15 cellular contexts compared by ENCODE assay signal in the genomic region with DNA sequence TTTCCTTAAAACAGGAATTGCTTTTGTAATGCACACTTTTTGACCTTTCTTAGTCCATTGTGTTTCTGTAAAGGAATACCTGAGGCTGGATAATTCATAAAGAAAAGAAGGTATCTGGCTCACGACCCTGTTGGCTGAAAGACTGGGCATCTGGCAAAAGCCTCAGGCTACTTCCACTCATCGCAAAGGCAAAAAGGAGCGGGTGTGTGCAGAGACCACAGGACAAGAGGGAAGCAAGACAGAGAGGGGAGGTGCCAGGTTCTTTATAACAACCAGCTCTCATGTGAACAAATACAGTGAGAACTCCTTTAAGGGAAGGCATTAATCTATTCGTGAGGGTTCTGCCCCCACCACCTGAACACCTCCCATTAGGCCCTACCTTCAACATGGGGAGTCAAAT.
"Had no signal": no experiment of that assay in that cellular context is flagged by ENCODE, and none has a peak within 500 bp of the region (broad histone marks: within the 10 kb centered on the region; RNA-seq: fewer than 3 reads in every experiment).

No MANE protein-coding gene starts in this region.

- H3K9me3 Mint-ChIP-seq: activated T-cell treated with anti-CD3 and anti-CD28 coated beads, Interleukin-2, amount 50 U/mL, for 4 hours; dendritic cell treated with granulocyte-macrophage colony-stimulating factor and Interleukin-4, amounts not matched to agents 40 ng/mL and 50 ng/mL, for 4 days; memory B cell had no signal

- H3K27ac Mint-ChIP-seq: activated naive CD8-positive, alpha-beta T cell; dendritic cell treated with granulocyte-macrophage colony-stimulating factor and Interleukin-4, amounts not matched to agents 40 ng/mL and 50 ng/mL, for 4 days; immature natural killer cell; memory B cell; T-helper 17 cell had no signal

- H3K36me3 ChIP-seq: stomach, thoracic aorta had no signal

- H3K4me3 ChIP-seq: stomach, thoracic aorta had no signal

- H3K4me3 Mint-ChIP-seq: activated naive CD8-positive, alpha-beta T cell; activated T-cell treated with anti-CD3 and anti-CD28 coated beads, Interleukin-2, amount 50 U/mL, for 4 hours; brain; dendritic cell treated with granulocyte-macrophage colony-stimulating factor and Interleukin-4, amounts not matched to agents 40 ng/mL and 50 ng/mL, for 4 days; immature natural killer cell; memory B cell; T-helper 17 cell had no signal

- H3K27me3 Mint-ChIP-seq: brain had no signal

- H3K36me3 Mint-ChIP-seq: activated naive CD8-positive, alpha-beta T cell; brain; immature natural killer cell; memory B cell had no signal

- DNase-seq: activated CD4-positive, alpha-beta T cell treated with anti-CD3 and anti-CD28 coated beads, Interleukin-2, amount 50 U/mL, for 1 hour; activated CD4-positive, CD25-positive, alpha-beta regulatory T cell; activated gamma-delta T cell; activated T-cell treated with anti-CD3 and anti-CD28 coated beads, Interleukin-2, amount 50 U/mL, for 4 hours; amygdala; erythroblast; immature natural killer cell; stomach; T-helper 17 cell had no signal

- H3K9me3 ChIP-seq: stomach, thoracic aorta had no signal

- H3K27me3 ChIP-seq: stomach had no signal

- H3K4me1 Mint-ChIP-seq: immature natural killer cell had no signal

- ATAC-seq: activated T-cell treated with anti-CD3 and anti-CD28 coated beads, Interleukin-2, amount 50 U/mL, for 4 hours; left lobe of liver; T-helper 17 cell had no signal

- H3K27ac ChIP-seq: stomach, thoracic aorta had no signal
